10 cellular contexts compared by ENCODE assay signal in the genomic region with DNA sequence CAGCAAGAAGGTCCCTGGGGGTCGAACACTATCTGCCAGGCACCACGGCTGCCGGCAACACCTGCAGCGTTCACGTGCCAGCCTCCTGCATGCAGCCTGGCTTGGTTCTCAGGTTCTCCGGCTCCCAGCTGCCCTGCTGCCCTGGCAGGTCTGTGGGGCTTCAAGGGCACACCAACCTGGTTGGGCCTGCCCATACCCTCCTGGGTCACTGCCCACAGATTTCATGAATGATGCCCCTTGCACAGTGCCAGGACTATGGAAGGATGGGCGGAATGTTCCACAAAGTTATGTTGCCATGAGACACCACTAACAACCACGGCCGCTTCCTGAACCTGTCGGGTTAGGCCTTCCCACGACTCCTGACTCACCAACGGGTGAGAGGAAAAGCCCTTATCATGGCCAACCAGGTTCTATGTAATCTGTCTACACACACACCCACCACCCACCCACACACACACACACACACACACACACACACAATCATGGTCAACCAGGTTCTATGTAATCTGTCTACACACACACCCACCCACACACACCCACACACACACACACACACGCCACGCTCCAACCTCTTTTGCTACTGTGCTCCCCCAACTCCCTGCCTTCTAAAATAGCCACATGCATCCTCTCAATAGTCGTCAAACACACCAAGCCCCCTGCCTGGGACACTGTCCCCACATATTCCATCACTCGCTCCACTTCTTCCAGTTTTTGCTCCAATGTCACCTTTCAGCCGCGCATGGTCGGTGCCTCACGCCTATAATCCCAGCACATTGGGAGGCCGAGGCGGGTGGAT. TPM values are rescaled to one million over a fixed set of nuclear protein-coding genes. Genes with fewer than 3 reads are reported as not detected.
DNase-seq lines count a peak whose midpoint lies in the region; ATAC-seq, FAIRE-seq and TF ChIP-seq lines count a peak whose summit lies in the region.
"Had no signal": no experiment of that assay in that cellular context is flagged by ENCODE, and none has a peak within 500 bp of the region (broad histone marks: within the 10 kb centered on the region; RNA-seq: fewer than 3 reads in every experiment).

No MANE protein-coding gene starts in this region.

- TF ChIP-seq CTCF in keratinocyte (optimal IDR thresholded peaks at IDR 0.05 in 1 of 3, IDR thresholded peaks at IDR 0.05 in 1 of 3, conservative IDR thresholded peaks at IDR 0.05 in 1 of 3; ENCODE audit: extremely low read depth in 1 of 3, insufficient read depth in 2 of 3, low read length in 3 of 3): no peak

- peaks cover 5% of the 10 kb centered on the region for H4K20me1 ChIP-seq in keratinocyte (ENCODE audit: control insufficient read depth, extremely low read depth, insufficient read depth, low read length)

- H3K9me3 ChIP-seq in keratinocyte (ENCODE audit: control insufficient read depth, low read depth, low read length) (no peaks in the 10 kb centered on the region), stomach smooth muscle (ENCODE audit: control insufficient read depth in 2 of 2, low read length in 2 of 2) (no peaks in the 10 kb centered on the region)

- peak; percentile 59 for DNase-seq in activated CD4-positive, alpha-beta T cell treated with anti-CD3 and anti-CD28 coated beads for 48 hours
- no peak for DNase-seq in activated CD4-positive, alpha-beta T cell treated with anti-CD3 and anti-CD28 coated beads, Interleukin-2, amount 10 ng/mL, durations not matched to agents 7 days and 5 days
- no peak for DNase-seq in activated T-helper 2 cell treated with anti-CD3 and anti-CD28 coated beads, Interferon-gamma antibody, Interleukin-2, Interleukin-4, amounts not matched to agents 10 μg/mL and 5 μg/mL and 100 μg/mL, durations not matched to agents 14 hours and 24 hours and 36 hours (ENCODE audit: low spot score)
- peak; percentile 69 for DNase-seq in keratinocyte (ENCODE audit: low read depth, low spot score)
- no peak for DNase-seq in SKM-1 (lab: John Stamatoyannopoulos, UW; ENCODE audit: unreplicated experiment)
- DNase-seq in NCI-H526 treated with DMSO at 0.1 percent for 48 hours (lab: John Stamatoyannopoulos, UW): no peak

- H3K27ac Mint-ChIP-seq in activated CD4-positive, alpha-beta T cell treated with anti-CD3 and anti-CD28 coated beads, Interleukin-2, amount 10 ng/mL, durations not matched to agents 7 days and 5 days: no peak overlapping the region
- H3K27ac Mint-ChIP-seq in activated T-helper 2 cell treated with anti-CD3 and anti-CD28 coated beads, Interferon-gamma antibody, Interleukin-2, Interleukin-4, amounts not matched to agents 10 μg/mL and 5 μg/mL and 100 μg/mL, durations not matched to agents 14 hours and 24 hours and 36 hours: peak overlapping the region; percentile 17

- H3K27me3 ChIP-seq in keratinocyte (ENCODE audit: control insufficient read depth, extremely low read depth, insufficient read depth, low read length) (no peaks in the 10 kb centered on the region), stomach smooth muscle (ENCODE audit: control insufficient read depth in 1 of 2, insufficient read depth in 2 of 2, low read length in 2 of 2) (no peaks in the 10 kb centered on the region)

- FAIRE-seq in keratinocyte (lab: Jason Lieb, UNC): peak; percentile 78

- peaks cover 11% of the 10 kb centered on the region for H3K4me1 Mint-ChIP-seq in activated CD4-positive, alpha-beta T cell treated with anti-CD3 and anti-CD28 coated beads, Interleukin-2, amount 10 ng/mL, durations not matched to agents 7 days and 5 days
- H3K4me1 Mint-ChIP-seq in activated T-helper 2 cell treated with anti-CD3 and anti-CD28 coated beads, Interferon-gamma antibody, Interleukin-2, Interleukin-4, amounts not matched to agents 10 μg/mL and 5 μg/mL and 100 μg/mL, durations not matched to agents 14 hours and 24 hours and 36 hours (ENCODE audit: low read depth): peaks cover 8% of the 10 kb centered on the region

- H3K4me2 ChIP-seq in keratinocyte (ENCODE audit: control insufficient read depth, extremely low read depth, insufficient read depth, low read depth, low read length): peak overlapping the region; percentile 56

- no peaks in the 10 kb centered on the region for H3K9me1 ChIP-seq in keratinocyte (ENCODE audit: control insufficient read depth, extremely low read depth, insufficient read depth, low read length)

- no peaks in the 10 kb centered on the region for H3K27me3 Mint-ChIP-seq in activated CD4-positive, alpha-beta T cell treated with anti-CD3 and anti-CD28 coated beads, Interleukin-2, amount 10 ng/mL, durations not matched to agents 7 days and 5 days
- no peaks in the 10 kb centered on the region for H3K27me3 Mint-ChIP-seq in activated T-helper 2 cell treated with anti-CD3 and anti-CD28 coated beads, Interferon-gamma antibody, Interleukin-2, Interleukin-4, amounts not matched to agents 10 μg/mL and 5 μg/mL and 100 μg/mL, durations not matched to agents 14 hours and 24 hours and 36 hours (ENCODE audit: low read depth)

- ATAC-seq in HG03571 (IDR thresholded peaks at IDR 0.05; ENCODE audit: unreplicated experiment): no peak

- H3K36me3 ChIP-seq in keratinocyte (ENCODE audit: control insufficient read depth in 2 of 2, extremely low read depth in 1 of 2, insufficient read depth in 2 of 2, low read length in 2 of 2) (peaks cover 0 to 10% of the 10 kb centered on the region in 2 experiments), stomach smooth muscle (ENCODE audit: control insufficient read depth in 2 of 2, insufficient read depth in 2 of 2, low read length in 2 of 2) (peaks cover 0 to 9% of the 10 kb centered on the region in 2 donors)

- H3K4me1 ChIP-seq in keratinocyte (ENCODE audit: control insufficient read depth, extremely low read depth, insufficient read depth, low read length): peaks cover 16% of the 10 kb centered on the region
- peaks cover 94% of the 10 kb centered on the region for H3K4me1 ChIP-seq in stomach smooth muscle (ENCODE audit: control insufficient read depth, insufficient read depth, low read length)

- CTCF ChIA-PET in activated CD4-positive, alpha-beta T cell treated with anti-CD3 and anti-CD28 coated beads, Interleukin-2, amount 10 ng/mL, durations not matched to agents 7 days and 5 days (lab: Charles Lee): no interaction called here

- H3K9ac ChIP-seq in keratinocyte (ENCODE audit: control insufficient read depth, extremely low read depth, insufficient read depth, low read length) (peak overlapping the region; percentile 44), stomach smooth muscle (ENCODE audit: low read length in 2 of 2) (peak overlapping the region; percentile 13 to 51)

- intact Hi-C loops in activated T-helper 2 cell treated with anti-CD3 and anti-CD28 coated beads, Interferon-gamma antibody, Interleukin-2, Interleukin-4, amounts not matched to agents 10 μg/mL and 5 μg/mL and 100 μg/mL, durations not matched to agents 14 hours and 24 hours and 36 hours (cut with micrococcal nuclease): no loop called here

- H3K27ac ChIP-seq in keratinocyte (ENCODE audit: control insufficient read depth, insufficient read depth, low read length) (peak overlapping the region; percentile 76), stomach smooth muscle (ENCODE audit: low read length) (peak overlapping the region; percentile 77)
- H3K27ac ChIP-seq: C4-2B, SK-N-MC had no signal

- H3K4me3 ChIP-seq in keratinocyte (ENCODE audit: control insufficient read depth in 2 of 3, extremely low read depth in 1 of 3, insufficient read depth in 2 of 3, low read depth in 1 of 3, low read length in 3 of 3) (no peak overlapping the region), stomach smooth muscle (ENCODE audit: low read length in 2 of 2) (peak overlapping the region in 1 of 2 donors; percentile 49)
- H3K4me3 ChIP-seq: SK-N-MC had no signal

- H3K4me3 Mint-ChIP-seq in activated CD4-positive, alpha-beta T cell treated with anti-CD3 and anti-CD28 coated beads, Interleukin-2, amount 10 ng/mL, durations not matched to agents 7 days and 5 days: no peak overlapping the region
- no peak overlapping the region for H3K4me3 Mint-ChIP-seq in activated T-helper 2 cell treated with anti-CD3 and anti-CD28 coated beads, Interferon-gamma antibody, Interleukin-2, Interleukin-4, amounts not matched to agents 10 μg/mL and 5 μg/mL and 100 μg/mL, durations not matched to agents 14 hours and 24 hours and 36 hours (ENCODE audit: low read depth)

- no peak overlapping the region for H2AFZ ChIP-seq in keratinocyte (ENCODE audit: control insufficient read depth, low read length)

- POLR2A ChIA-PET in activated CD4-positive, alpha-beta T cell treated with anti-CD3 and anti-CD28 coated beads, Interleukin-2, amount 10 ng/mL, durations not matched to agents 7 days and 5 days (lab: Charles Lee): no interaction called here

- H3K79me2 ChIP-seq in keratinocyte (ENCODE audit: control insufficient read depth, insufficient read depth, low read length): peaks cover 7% of the 10 kb centered on the region

- H3K9me3 Mint-ChIP-seq in activated CD4-positive, alpha-beta T cell treated with anti-CD3 and anti-CD28 coated beads, Interleukin-2, amount 10 ng/mL, durations not matched to agents 7 days and 5 days: no peaks in the 10 kb centered on the region
- no peaks in the 10 kb centered on the region for H3K9me3 Mint-ChIP-seq in activated T-helper 2 cell treated with anti-CD3 and anti-CD28 coated beads, Interferon-gamma antibody, Interleukin-2, Interleukin-4, amounts not matched to agents 10 μg/mL and 5 μg/mL and 100 μg/mL, durations not matched to agents 14 hours and 24 hours and 36 hours

- dilution Hi-C loops in keratinocyte (cut with MboI; ENCODE audit: extremely low pct_ligation_motif_present, low sequenced_read_pairs): no loop called here

- no peaks in the 10 kb centered on the region for H3K36me3 Mint-ChIP-seq in activated CD4-positive, alpha-beta T cell treated with anti-CD3 and anti-CD28 coated beads, Interleukin-2, amount 10 ng/mL, durations not matched to agents 7 days and 5 days (ENCODE audit: low read depth)
- H3K36me3 Mint-ChIP-seq in activated T-helper 2 cell treated with anti-CD3 and anti-CD28 coated beads, Interferon-gamma antibody, Interleukin-2, Interleukin-4, amounts not matched to agents 10 μg/mL and 5 μg/mL and 100 μg/mL, durations not matched to agents 14 hours and 24 hours and 36 hours (ENCODE audit: low read depth): no peaks in the 10 kb centered on the region

RNA-seq across cellular contexts. Expression of a gene that starts 32.2 kb away (rescaled TPM):
- total RNA-seq in activated CD4-positive, alpha-beta T cell treated with anti-CD3 and anti-CD28 coated beads, Interleukin-2, amount 10 ng/mL, durations not matched to agents 7 days and 5 days: 1 to 10 TPM; 1.9 to 2.3 TPM
- 3.9 and 4.1 TPM in 2 replicates for total RNA-seq in activated T-helper 2 cell treated with anti-CD3 and anti-CD28 coated beads, Interferon-gamma antibody, Interleukin-2, Interleukin-4, amounts not matched to agents 10 μg/mL and 5 μg/mL and 100 μg/mL, durations not matched to agents 14 hours and 24 hours and 36 hours
- 9.0 to 20.7 TPM (median 17.0 TPM) in 3 replicates for polyA plus RNA-seq in keratinocyte
- polyA plus RNA-seq in keratinocyte (2011; ENCODE audit: low read depth): 21.1 TPM
- polyA plus RNA-seq in keratinocyte (2011; cell fraction: cytosol; rRNA removed): 6.1 and 17.2 TPM in 2 replicates
- polyA plus RNA-seq in keratinocyte (2011; cell fraction: nucleus; rRNA removed): 139 and 205 TPM in 2 replicates
- polyA plus RNA-seq in keratinocyte (2012; ENCODE audit: low replicate concordance): 22.9 and 70.8 TPM in 2 replicates
- polyA minus RNA-seq in keratinocyte: 66.2 to 184 TPM (median 72.6 TPM) in 3 replicates
- 143 TPM for polyA minus RNA-seq in keratinocyte (2011; cell fraction: cytosol; rRNA and poly(A)+ RNA removed)
- polyA minus RNA-seq in keratinocyte (2011; cell fraction: nucleus; rRNA and poly(A)+ RNA removed): 388 and 454 TPM in 2 replicates

Comparison
In these comparisons a context has a peak if more than half of its experiments do, and no peak if none do; other contexts are left out.
1. DNase-seq: peak in activated CD4-positive, alpha-beta T cell treated with anti-CD3 and anti-CD28 coated beads for 48 hours (single experiment) and keratinocyte (single experiment); none in activated CD4-positive, alpha-beta T cell treated with anti-CD3 and anti-CD28 coated beads, Interleukin-2, amount 10 ng/mL, durations not matched to agents 7 days and 5 days (single experiment), activated T-helper 2 cell treated with anti-CD3 and anti-CD28 coated beads, Interferon-gamma antibody, Interleukin-2, Interleukin-4, amounts not matched to agents 10 μg/mL and 5 μg/mL and 100 μg/mL, durations not matched to agents 14 hours and 24 hours and 36 hours (single experiment), SKM-1 (single experiment) and NCI-H526 treated with DMSO at 0.1 percent for 48 hours (single experiment).